In the genomic region with DNA sequence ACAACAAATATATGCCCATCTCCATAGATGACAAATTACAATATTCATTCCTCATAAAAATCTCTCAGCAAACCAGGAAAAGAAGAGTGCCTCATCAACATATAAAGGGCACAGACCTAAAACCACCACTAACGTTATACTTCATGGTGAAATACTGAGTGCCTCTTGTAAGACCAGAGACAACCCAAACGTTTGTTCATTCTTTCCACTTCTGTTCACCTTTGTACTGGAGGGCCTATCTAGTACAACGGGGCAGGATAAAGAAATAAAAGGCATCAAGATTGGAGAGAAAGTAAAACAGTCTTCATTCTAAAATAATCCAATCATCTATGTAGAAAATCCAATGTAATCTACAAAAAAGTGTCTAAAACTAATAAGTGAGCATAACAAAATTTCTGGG, we compare ENCODE assay signal across 13 cellular contexts.
DNase-seq lines count a peak whose midpoint lies in the region; ATAC-seq and TF ChIP-seq lines count a peak whose summit lies in the region.
"Had no signal": no experiment of that assay in that cellular context is flagged by ENCODE, and none has a peak within 500 bp of the region (broad histone marks: within the 10 kb centered on the region; RNA-seq: fewer than 3 reads in every experiment).

No MANE protein-coding gene starts in this region.

- no peak for DNase-seq in activated T-cell treated with anti-CD3 and anti-CD28 coated beads, Interleukin-2, amount 50 U/mL, for 24 hours
- DNase-seq in activated T-cell treated with anti-CD3 and anti-CD28 coated beads, Interleukin-2, amount 50 U/mL, for 1 hour = no peak
- DNase-seq in NAMALWA (ENCODE audit: low spot score) (peak; percentile 31), sigmoid colon (no peak), ovary (no peak)
- DNase-seq: ACHN, glutamatergic neuron, NCI-H187 treated with DMSO at 0.1 percent for 48 hours, OCI-M1 had no signal

- peak; percentile 23 for ATAC-seq in HG02678 (IDR thresholded peaks at IDR 0.05; ENCODE audit: unreplicated experiment)
- ATAC-seq in stimulated activated memory B cell treated with anti-CD40 and anti-IgM and Interleukin-4, amounts not matched to agents 10 μg/mL and 1 μg/mL and 100 μg/mL, for 72 hours = peak; percentile 56
- ATAC-seq in HG02970 (IDR thresholded peaks at IDR 0.05; ENCODE audit: low FRiP score, unreplicated experiment) = no peak

- no peak overlapping the region for H3K4me3 ChIP-seq in sigmoid colon
- no peak overlapping the region for H3K4me3 ChIP-seq in ovary
- H3K4me3 ChIP-seq: skin epidermis had no signal

- H3K9me3 Mint-ChIP-seq in activated T-cell treated with anti-CD3 and anti-CD28 coated beads, Interleukin-2, amount 50 U/mL, for 24 hours = peaks cover 9% of the 10 kb centered on the region
- H3K9me3 Mint-ChIP-seq in stimulated activated memory B cell treated with anti-CD40 and anti-IgM and Interleukin-4, amounts not matched to agents 10 μg/mL and 1 μg/mL and 100 μg/mL, for 72 hours = peaks cover 4% of the 10 kb centered on the region

- H3K36me3 ChIP-seq in sigmoid colon (peaks cover 0 to 4% (median 0%) of the 10 kb centered on the region in 4 donors), ovary (no peaks in the 10 kb centered on the region)

- H3K9me3 ChIP-seq in sigmoid colon (no peaks in the 10 kb centered on the region), ovary (no peaks in the 10 kb centered on the region)

- H3K27me3 Mint-ChIP-seq in activated T-cell treated with anti-CD3 and anti-CD28 coated beads, Interleukin-2, amount 50 U/mL, for 24 hours = no peaks in the 10 kb centered on the region
- no peaks in the 10 kb centered on the region for H3K27me3 Mint-ChIP-seq in stimulated activated memory B cell treated with anti-CD40 and anti-IgM and Interleukin-4, amounts not matched to agents 10 μg/mL and 1 μg/mL and 100 μg/mL, for 72 hours

- intact Hi-C loops in sigmoid colon (cut with DNase I) (no loop called here), ovary (cut with DNase I) (no loop called here)

- H3K27me3 ChIP-seq in sigmoid colon (no peaks in the 10 kb centered on the region), ovary (no peaks in the 10 kb centered on the region)

- TF ChIP-seq CTCF in sigmoid colon (IDR thresholded peaks at IDR 0.05) (no peak), ovary (IDR thresholded peaks at IDR 0.05) (no peak)

- H3K4me1 ChIP-seq in sigmoid colon (peaks cover 0 to 20% (median 18%) of the 10 kb centered on the region in 4 donors), ovary (ENCODE audit: insufficient read depth) (peaks cover 4% of the 10 kb centered on the region)

- peak overlapping the region; percentile 71 for H3K27ac Mint-ChIP-seq in activated T-cell treated with anti-CD3 and anti-CD28 coated beads, Interleukin-2, amount 50 U/mL, for 24 hours
- H3K27ac Mint-ChIP-seq in stimulated activated memory B cell treated with anti-CD40 and anti-IgM and Interleukin-4, amounts not matched to agents 10 μg/mL and 1 μg/mL and 100 μg/mL, for 72 hours = peak overlapping the region; percentile 83

- H3K4me1 Mint-ChIP-seq in activated T-cell treated with anti-CD3 and anti-CD28 coated beads, Interleukin-2, amount 50 U/mL, for 24 hours (ENCODE audit: low read depth) = peaks cover 55% of the 10 kb centered on the region
- H3K4me1 Mint-ChIP-seq in stimulated activated memory B cell treated with anti-CD40 and anti-IgM and Interleukin-4, amounts not matched to agents 10 μg/mL and 1 μg/mL and 100 μg/mL, for 72 hours = peaks cover 54% of the 10 kb centered on the region

- TF ChIP-seq POLR2A in sigmoid colon (IDR thresholded peaks at IDR 0.05) = no peak
- TF ChIP-seq POLR2A in ovary (IDR thresholded peaks at IDR 0.05) = no peak

- 47 to 66% methylated on average over 3 of the region's 3 CpGs for WGBS in sigmoid colon, 2 donors
- WGBS in ovary, 3 donors = 76 to 85% (median 82%) methylated on average over 3 of the region's 3 CpGs

- H3K27ac ChIP-seq in sigmoid colon = no peak overlapping the region
- H3K27ac ChIP-seq in ovary = no peak overlapping the region
- H3K27ac ChIP-seq: skin epidermis had no signal

- peaks cover 99% of the 10 kb centered on the region for H3K36me3 Mint-ChIP-seq in activated T-cell treated with anti-CD3 and anti-CD28 coated beads, Interleukin-2, amount 50 U/mL, for 24 hours (ENCODE audit: low read depth)
- H3K36me3 Mint-ChIP-seq in stimulated activated memory B cell treated with anti-CD40 and anti-IgM and Interleukin-4, amounts not matched to agents 10 μg/mL and 1 μg/mL and 100 μg/mL, for 72 hours = peaks cover 74% of the 10 kb centered on the region

- H3K4me3 Mint-ChIP-seq in activated T-cell treated with anti-CD3 and anti-CD28 coated beads, Interleukin-2, amount 50 U/mL, for 24 hours = no peak overlapping the region
- H3K4me3 Mint-ChIP-seq in stimulated activated memory B cell treated with anti-CD40 and anti-IgM and Interleukin-4, amounts not matched to agents 10 μg/mL and 1 μg/mL and 100 μg/mL, for 72 hours = peak overlapping the region; percentile 62

- TF ChIP-seq EP300 in sigmoid colon (IDR thresholded peaks at IDR 0.05) = no peak
- TF ChIP-seq EP300 in ovary (IDR thresholded peaks at IDR 0.05) = no peak
